8 cellular contexts compared by ENCODE assay signal in genomic region chrX:47384502-47384901, GRCh38. TPM values are rescaled to one million over a fixed set of nuclear protein-coding genes. Genes with fewer than 3 reads are reported as not detected.
DNase-seq lines count a peak whose midpoint lies in the region; ATAC-seq and TF ChIP-seq lines count a peak whose summit lies in the region.

No MANE protein-coding gene starts in this region.

- H3K4me3 ChIP-seq in BJ (ENCODE audit: low read depth, low read length) = no peak overlapping the region

- CTCF ChIA-PET in BJ (lab: Yijun Ruan, JAX) = interaction anchor here (0.6 to 2.9 kb wide), 16 partner anchors 9 to 199 kb away, joined by 3 to 26 read pairs (median 4); partner anchors contain the start of gene CDK16
- CTCF ChIA-PET in HEK293T (lab: Yijun Ruan, JAX) = interaction anchor here (0.6 to 2.1 kb wide), 9 partner anchors 13 to 193 kb away, joined by 3 to 8 read pairs (median 4); no protein-coding TSS in a partner anchor
- CTCF ChIA-PET in activated CD8-positive, alpha-beta T cell treated with anti-CD3 and anti-CD28 coated beads for 36 hours (lab: Charles Lee) = interaction anchor here (0.6 to 4.0 kb wide), 28 partner anchors 10 to 240 kb away, joined by 3 to 15 read pairs (median 3); partner anchors contain the start of genes NDUFB11, RBM10, USP11 and ZNF157

- H3K27me3 Mint-ChIP-seq in activated CD8-positive, alpha-beta T cell treated with anti-CD3 and anti-CD28 coated beads for 36 hours = no peaks in the 10 kb centered on the region
- no peaks in the 10 kb centered on the region for H3K27me3 Mint-ChIP-seq in effector memory CD8-positive, alpha-beta T cell
- H3K27me3 Mint-ChIP-seq in mesothelial cell of epicardium (ENCODE audit: low read depth) = no peaks in the 10 kb centered on the region

- intact Hi-C loops in activated CD8-positive, alpha-beta T cell treated with anti-CD3 and anti-CD28 coated beads for 36 hours (cut with micrococcal nuclease) = loop anchor here (1.0 kb wide), 1 partner anchor 191 kb away; the partner anchor contains the start of gene UBA1

- no peaks in the 10 kb centered on the region for H3K9me3 Mint-ChIP-seq in activated CD8-positive, alpha-beta T cell treated with anti-CD3 and anti-CD28 coated beads for 36 hours
- H3K9me3 Mint-ChIP-seq in effector memory CD8-positive, alpha-beta T cell = no peaks in the 10 kb centered on the region
- peaks cover 10% of the 10 kb centered on the region for H3K9me3 Mint-ChIP-seq in mesothelial cell of epicardium

- TF ChIP-seq POLR2A in GM18505 (IDR thresholded peaks at IDR 0.05; ENCODE audit: borderline replicate concordance, extremely low read depth, insufficient read depth, insufficient read length) = no peak

- no peak for DNase-seq in BJ (ENCODE audit: low read depth)
- DNase-seq in HEK293T (ENCODE audit: extremely low spot score) = peak; percentile 61
- DNase-seq in NCI-H774 (lab: John Stamatoyannopoulos, UW) = peak; percentile 23
- DNase-seq in activated CD8-positive, alpha-beta T cell treated with anti-CD3 and anti-CD28 coated beads for 36 hours = peak; percentile 78
- peak; percentile 62 to 69 (median 68) for DNase-seq in effector memory CD8-positive, alpha-beta T cell
- peak; percentile 34 to 61 for DNase-seq in mesothelial cell of epicardium (ENCODE audit: low spot score in 2 of 2, unreplicated experiment in 2 of 2)
- peak; percentile 40 to 43 for DNase-seq in stimulated activated CD8-positive, alpha-beta memory T cell treated with anti-CD3 and anti-CD28 coated beads, Interleukin-4, amount 100 ng/mL, for 4 hours (ENCODE audit: low read depth in 2 of 2, low spot score in 1 of 2)

- H3K36me3 ChIP-seq in BJ (ENCODE audit: control insufficient read depth, insufficient read depth, low read length) = no peaks in the 10 kb centered on the region

- H3K4me3 Mint-ChIP-seq in activated CD8-positive, alpha-beta T cell treated with anti-CD3 and anti-CD28 coated beads for 36 hours = no peak overlapping the region
- H3K4me3 Mint-ChIP-seq in effector memory CD8-positive, alpha-beta T cell = no peak overlapping the region
- H3K4me3 Mint-ChIP-seq in mesothelial cell of epicardium = no peak overlapping the region

- no peak overlapping the region for H3K27ac Mint-ChIP-seq in activated CD8-positive, alpha-beta T cell treated with anti-CD3 and anti-CD28 coated beads for 36 hours
- H3K27ac Mint-ChIP-seq in effector memory CD8-positive, alpha-beta T cell = peak overlapping the region in 1 of 2 donors; percentile 13
- H3K27ac Mint-ChIP-seq in mesothelial cell of epicardium = no peak overlapping the region

- H3K36me3 Mint-ChIP-seq in activated CD8-positive, alpha-beta T cell treated with anti-CD3 and anti-CD28 coated beads for 36 hours (ENCODE audit: low read depth) = no peaks in the 10 kb centered on the region
- peaks cover 9% of the 10 kb centered on the region for H3K36me3 Mint-ChIP-seq in effector memory CD8-positive, alpha-beta T cell (ENCODE audit: insufficient read depth)
- H3K36me3 Mint-ChIP-seq in mesothelial cell of epicardium = no peaks in the 10 kb centered on the region

- TF ChIP-seq CTCF in BJ (IDR thresholded peaks at IDR 0.05; ENCODE audit: insufficient read depth, low read depth, low read length) (peak; percentile 80), mesothelial cell of epicardium (IDR thresholded peaks at IDR 0.05; ENCODE audit: unreplicated experiment) (peak; percentile 81)
- TF ChIP-seq CTCF in activated CD8-positive, alpha-beta T cell treated with anti-CD3 and anti-CD28 coated beads for 36 hours (IDR thresholded peaks at IDR 0.05) = peak; percentile 74

- H3K4me1 Mint-ChIP-seq in activated CD8-positive, alpha-beta T cell treated with anti-CD3 and anti-CD28 coated beads for 36 hours (ENCODE audit: low read depth) = peaks cover 17% of the 10 kb centered on the region
- H3K4me1 Mint-ChIP-seq in effector memory CD8-positive, alpha-beta T cell (ENCODE audit: low read depth in 2 of 2) = peaks cover 4% of the 10 kb centered on the region in 2 donors
- H3K4me1 Mint-ChIP-seq in mesothelial cell of epicardium = peaks cover 3% of the 10 kb centered on the region

- no peaks in the 10 kb centered on the region for H3K27me3 ChIP-seq in BJ (ENCODE audit: control insufficient read depth, insufficient read depth, low read length)

- ATAC-seq in activated CD8-positive, alpha-beta T cell treated with anti-CD3 and anti-CD28 coated beads for 36 hours = peak; percentile 48
- ATAC-seq in effector memory CD8-positive, alpha-beta T cell (replicated peaks) = peak; percentile 59
- no peak for ATAC-seq in GM18505 (IDR thresholded peaks at IDR 0.05; ENCODE audit: unreplicated experiment)

- POLR2A ChIA-PET in BJ (lab: Charles Lee) = no interaction called here
- POLR2A ChIA-PET in HEK293T (lab: Yijun Ruan, JAX) = interaction anchor here (0.7 to 2.7 kb wide), 3 partner anchors 151 to 194 kb away, joined by 3 to 11 read pairs (median 10); partner anchors contain the start of gene USP11
- POLR2A ChIA-PET in activated CD8-positive, alpha-beta T cell treated with anti-CD3 and anti-CD28 coated beads for 36 hours (lab: Charles Lee) = interaction anchor here (0.6 to 1.6 kb wide), 3 partner anchors 138 to 190 kb away, joined by 3 to 4 read pairs (median 4); no protein-coding TSS in a partner anchor

TF ChIP-seq in HEK293T, 16 proteins besides CTCF, POLR2A, EP300 and RAD21:
- TF ChIP-seq LEF1 (IDR thresholded peaks at IDR 0.05; ENCODE audit: borderline replicate concordance) (no peak), SUZ12 (IDR thresholded peaks at IDR 0.05) (no peak), TARDBP (IDR thresholded peaks at IDR 0.05) (no peak), ZNF384 (IDR thresholded peaks at IDR 0.05) (no peak), BHLHE40 (IDR thresholded peaks at IDR 0.05; ENCODE audit: borderline replicate concordance) (no peak), L3MBTL2 (conservative IDR thresholded peaks at IDR 0.05) (no peak), FOXA1 (IDR thresholded peaks at IDR 0.05) (no peak), PKNOX1 (IDR thresholded peaks at IDR 0.05) (no peak), ARNT (IDR thresholded peaks at IDR 0.05) (no peak), FOXM1 (IDR thresholded peaks at IDR 0.05; ENCODE audit: borderline replicate concordance) (no peak), CTBP1 (IDR thresholded peaks at IDR 0.05; ENCODE audit: borderline replicate concordance) (no peak), FOXK2 (IDR thresholded peaks at IDR 0.05) (no peak), NFRKB (IDR thresholded peaks at IDR 0.05) (no peak), SP1 (IDR thresholded peaks at IDR 0.05) (no peak)

RNA-seq across cellular contexts. Expression of gene ZNF157, which starts 14.1 kb away (rescaled TPM):
- polyA plus RNA-seq in BJ (2011; rRNA removed) = 0.02 TPM in 1 of 2 replicates, not detected in the other
- not detected in 2 replicates for polyA minus RNA-seq in BJ (2011; rRNA and poly(A)+ RNA removed)
- total RNA-seq in activated CD8-positive, alpha-beta T cell treated with anti-CD3 and anti-CD28 coated beads for 36 hours = 1 to 10 TPM in 1 of 2 experiments, under 1 TPM in 1; 0.52 to 1.0 TPM
- total RNA-seq in mesothelial cell of epicardium = 0.68 to 1.1 TPM (median 0.69 TPM) in 3 replicates
